ENCODE assay signal across 18 cellular contexts in genomic region chr5:110925916-110926315, GRCh38.
"Had no signal": no experiment of that assay in that cellular context is flagged by ENCODE, and none has a peak within 500 bp of the region (broad histone marks: within the 10 kb centered on the region; RNA-seq: fewer than 3 reads in every experiment).

No MANE protein-coding gene starts in this region.

- ATAC-seq: esophagus mucosa, gastroesophageal sphincter, left colon, pancreas had no signal

- H3K4me1 ChIP-seq: pancreas, right lobe of liver, stomach had no signal

- H3K4me3 ChIP-seq: gastroesophageal sphincter, pancreas, right lobe of liver, stomach had no signal

- H3K27me3 ChIP-seq: gastroesophageal sphincter, pancreas, right lobe of liver, stomach had no signal

- H3K9me3 Mint-ChIP-seq: central memory CD8-positive, alpha-beta T cell; nephron had no signal

- H3K36me3 Mint-ChIP-seq: mesothelial cell of epicardium had no signal

- H3K27ac ChIP-seq: gastroesophageal sphincter, pancreas, right lobe of liver, stomach had no signal

- H3K4me3 Mint-ChIP-seq: central memory CD8-positive, alpha-beta T cell; mesothelial cell of epicardium; nephron had no signal

- H3K27me3 Mint-ChIP-seq: central memory CD8-positive, alpha-beta T cell had no signal

- H3K27ac Mint-ChIP-seq: mesothelial cell of epicardium, nephron, progenitor cell of endocrine pancreas had no signal

- DNase-seq: effector memory CD4-positive, alpha-beta T cell; hippocampal formation; left colon; occipital lobe; pancreas; right lobe of liver; stimulated activated CD4-positive, alpha-beta T cell treated with anti-CD3 and anti-CD28 coated beads, Interleukin-2, amount 100 ng/mL, for 24 hours; stimulated activated CD4-positive, alpha-beta T cell treated with anti-CD3 and anti-CD28 coated beads, Interleukin-4, amount 100 ng/mL, for 4 hours; stimulated activated naive CD4-positive, alpha-beta T cell; stomach; substantia nigra; trophoblast cell had no signal

- H3K4me1 Mint-ChIP-seq: central memory CD8-positive, alpha-beta T cell; mesothelial cell of epicardium; nephron had no signal

- H3K9me3 ChIP-seq: gastroesophageal sphincter, pancreas, right lobe of liver, stomach had no signal

- H3K36me3 ChIP-seq: gastroesophageal sphincter, pancreas, right lobe of liver, stomach had no signal
